In the genomic region with DNA sequence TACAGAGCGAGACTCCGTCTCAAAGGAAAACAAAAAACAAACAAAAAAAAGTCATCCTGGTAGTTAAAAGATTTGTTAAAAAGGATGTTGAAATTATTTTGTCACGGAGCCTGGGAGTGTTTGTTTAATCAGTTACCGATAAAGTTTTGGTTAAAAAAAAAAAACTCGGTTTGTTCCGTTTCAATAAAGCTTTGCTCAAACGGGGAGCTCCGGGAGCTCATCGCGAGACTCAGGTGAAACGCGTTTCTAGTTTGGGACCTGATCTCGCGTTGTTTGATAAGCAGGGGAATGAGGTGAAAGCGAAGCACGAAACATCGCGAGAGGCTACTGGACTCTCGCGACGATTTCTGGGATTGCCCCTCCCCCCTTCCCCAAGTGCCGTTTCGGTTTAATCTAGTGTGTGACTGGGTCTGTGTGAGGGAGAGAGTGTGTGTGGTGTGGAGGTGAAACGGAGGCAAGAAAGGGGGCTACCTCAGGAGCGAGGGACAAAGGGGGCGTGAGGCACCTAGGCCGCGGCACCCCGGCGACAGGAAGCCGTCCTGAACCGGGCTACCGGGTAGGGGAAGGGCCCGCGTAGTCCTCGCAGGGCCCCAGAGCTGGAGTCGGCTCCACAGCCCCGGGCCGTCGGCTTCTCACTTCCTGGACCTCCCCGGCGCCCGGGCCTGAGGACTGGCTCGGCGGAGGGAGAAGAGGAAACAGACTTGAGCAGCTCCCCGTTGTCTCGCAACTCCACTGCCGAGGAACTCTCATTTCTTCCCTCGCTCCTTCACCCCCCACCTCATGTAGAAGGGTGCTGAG, we compare ENCODE assay signal across 1 cellular context.
TF ChIP-seq lines count a peak whose summit lies in the region.

A gene (plus strand): TSS at position 374 of the 798 bp plus-strand sequence. CDS start 586 bp downstream, outside the sequence.

TF ChIP-seq in HepG2, 621 proteins besides CTCF, POLR2A, EP300 and RAD21 (continued from another document and continues in another):
- TF ChIP-seq, protein P1, sequence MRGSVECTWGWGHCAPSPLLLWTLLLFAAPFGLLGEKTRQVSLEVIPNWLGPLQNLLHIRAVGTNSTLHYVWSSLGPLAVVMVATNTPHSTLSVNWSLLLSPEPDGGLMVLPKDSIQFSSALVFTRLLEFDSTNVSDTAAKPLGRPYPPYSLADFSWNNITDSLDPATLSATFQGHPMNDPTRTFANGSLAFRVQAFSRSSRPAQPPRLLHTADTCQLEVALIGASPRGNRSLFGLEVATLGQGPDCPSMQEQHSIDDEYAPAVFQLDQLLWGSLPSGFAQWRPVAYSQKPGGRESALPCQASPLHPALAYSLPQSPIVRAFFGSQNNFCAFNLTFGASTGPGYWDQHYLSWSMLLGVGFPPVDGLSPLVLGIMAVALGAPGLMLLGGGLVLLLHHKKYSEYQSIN (CRISPR knock-in tag; IDR thresholded peaks at IDR 0.05; ENCODE audit: borderline replicate concordance): no peak
- no peak for TF ChIP-seq HNRNPK (IDR thresholded peaks at IDR 0.05; ENCODE audit: low read depth, low read length, poor library complexity, severe bottlenecking)
- TF ChIP-seq, protein P2, sequence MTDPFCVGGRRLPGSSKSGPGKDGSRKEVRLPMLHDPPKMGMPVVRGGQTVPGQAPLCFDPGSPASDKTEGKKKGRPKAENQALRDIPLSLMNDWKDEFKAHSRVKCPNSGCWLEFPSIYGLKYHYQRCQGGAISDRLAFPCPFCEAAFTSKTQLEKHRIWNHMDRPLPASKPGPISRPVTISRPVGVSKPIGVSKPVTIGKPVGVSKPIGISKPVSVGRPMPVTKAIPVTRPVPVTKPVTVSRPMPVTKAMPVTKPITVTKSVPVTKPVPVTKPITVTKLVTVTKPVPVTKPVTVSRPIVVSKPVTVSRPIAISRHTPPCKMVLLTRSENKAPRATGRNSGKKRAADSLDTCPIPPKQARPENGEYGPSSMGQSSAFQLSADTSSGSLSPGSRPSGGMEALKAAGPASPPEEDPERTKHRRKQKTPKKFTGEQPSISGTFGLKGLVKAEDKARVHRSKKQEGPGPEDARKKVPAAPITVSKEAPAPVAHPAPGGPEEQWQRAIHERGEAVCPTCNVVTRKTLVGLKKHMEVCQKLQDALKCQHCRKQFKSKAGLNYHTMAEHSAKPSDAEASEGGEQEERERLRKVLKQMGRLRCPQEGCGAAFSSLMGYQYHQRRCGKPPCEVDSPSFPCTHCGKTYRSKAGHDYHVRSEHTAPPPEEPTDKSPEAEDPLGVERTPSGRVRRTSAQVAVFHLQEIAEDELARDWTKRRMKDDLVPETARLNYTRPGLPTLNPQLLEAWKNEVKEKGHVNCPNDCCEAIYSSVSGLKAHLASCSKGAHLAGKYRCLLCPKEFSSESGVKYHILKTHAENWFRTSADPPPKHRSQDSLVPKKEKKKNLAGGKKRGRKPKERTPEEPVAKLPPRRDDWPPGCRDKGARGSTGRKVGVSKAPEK (CRISPR knock-in tag; IDR thresholded peaks at IDR 0.05; ENCODE audit: borderline replicate concordance): no peak
- TF ChIP-seq, protein P3, sequence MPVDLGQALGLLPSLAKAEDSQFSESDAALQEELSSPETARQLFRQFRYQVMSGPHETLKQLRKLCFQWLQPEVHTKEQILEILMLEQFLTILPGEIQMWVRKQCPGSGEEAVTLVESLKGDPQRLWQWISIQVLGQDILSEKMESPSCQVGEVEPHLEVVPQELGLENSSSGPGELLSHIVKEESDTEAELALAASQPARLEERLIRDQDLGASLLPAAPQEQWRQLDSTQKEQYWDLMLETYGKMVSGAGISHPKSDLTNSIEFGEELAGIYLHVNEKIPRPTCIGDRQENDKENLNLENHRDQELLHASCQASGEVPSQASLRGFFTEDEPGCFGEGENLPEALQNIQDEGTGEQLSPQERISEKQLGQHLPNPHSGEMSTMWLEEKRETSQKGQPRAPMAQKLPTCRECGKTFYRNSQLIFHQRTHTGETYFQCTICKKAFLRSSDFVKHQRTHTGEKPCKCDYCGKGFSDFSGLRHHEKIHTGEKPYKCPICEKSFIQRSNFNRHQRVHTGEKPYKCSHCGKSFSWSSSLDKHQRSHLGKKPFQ (CRISPR knock-in tag; IDR thresholded peaks at IDR 0.05; ENCODE audit: insufficient replicate concordance): no peak
- TF ChIP-seq DMAP1 (CRISPR knock-in tag; IDR thresholded peaks at IDR 0.05): peak; percentile 89
- TF ChIP-seq, protein P4, sequence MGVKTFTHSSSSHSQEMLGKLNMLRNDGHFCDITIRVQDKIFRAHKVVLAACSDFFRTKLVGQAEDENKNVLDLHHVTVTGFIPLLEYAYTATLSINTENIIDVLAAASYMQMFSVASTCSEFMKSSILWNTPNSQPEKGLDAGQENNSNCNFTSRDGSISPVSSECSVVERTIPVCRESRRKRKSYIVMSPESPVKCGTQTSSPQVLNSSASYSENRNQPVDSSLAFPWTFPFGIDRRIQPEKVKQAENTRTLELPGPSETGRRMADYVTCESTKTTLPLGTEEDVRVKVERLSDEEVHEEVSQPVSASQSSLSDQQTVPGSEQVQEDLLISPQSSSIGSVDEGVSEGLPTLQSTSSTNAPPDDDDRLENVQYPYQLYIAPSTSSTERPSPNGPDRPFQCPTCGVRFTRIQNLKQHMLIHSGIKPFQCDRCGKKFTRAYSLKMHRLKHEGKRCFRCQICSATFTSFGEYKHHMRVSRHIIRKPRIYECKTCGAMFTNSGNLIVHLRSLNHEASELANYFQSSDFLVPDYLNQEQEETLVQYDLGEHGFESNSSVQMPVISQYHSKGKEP (CRISPR knock-in tag; IDR thresholded peaks at IDR 0.05): peak; percentile 15; the same call in 1 of the 2 replicates
- TF ChIP-seq, protein P5, sequence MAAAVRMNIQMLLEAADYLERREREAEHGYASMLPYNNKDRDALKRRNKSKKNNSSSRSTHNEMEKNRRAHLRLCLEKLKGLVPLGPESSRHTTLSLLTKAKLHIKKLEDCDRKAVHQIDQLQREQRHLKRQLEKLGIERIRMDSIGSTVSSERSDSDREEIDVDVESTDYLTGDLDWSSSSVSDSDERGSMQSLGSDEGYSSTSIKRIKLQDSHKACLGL (CRISPR knock-in tag; IDR thresholded peaks at IDR 0.05): no peak
- TF ChIP-seq, protein P6, sequence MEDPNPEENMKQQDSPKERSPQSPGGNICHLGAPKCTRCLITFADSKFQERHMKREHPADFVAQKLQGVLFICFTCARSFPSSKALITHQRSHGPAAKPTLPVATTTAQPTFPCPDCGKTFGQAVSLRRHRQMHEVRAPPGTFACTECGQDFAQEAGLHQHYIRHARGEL (CRISPR knock-in tag; IDR thresholded peaks at IDR 0.05): no peak
- TF ChIP-seq, protein P7, sequence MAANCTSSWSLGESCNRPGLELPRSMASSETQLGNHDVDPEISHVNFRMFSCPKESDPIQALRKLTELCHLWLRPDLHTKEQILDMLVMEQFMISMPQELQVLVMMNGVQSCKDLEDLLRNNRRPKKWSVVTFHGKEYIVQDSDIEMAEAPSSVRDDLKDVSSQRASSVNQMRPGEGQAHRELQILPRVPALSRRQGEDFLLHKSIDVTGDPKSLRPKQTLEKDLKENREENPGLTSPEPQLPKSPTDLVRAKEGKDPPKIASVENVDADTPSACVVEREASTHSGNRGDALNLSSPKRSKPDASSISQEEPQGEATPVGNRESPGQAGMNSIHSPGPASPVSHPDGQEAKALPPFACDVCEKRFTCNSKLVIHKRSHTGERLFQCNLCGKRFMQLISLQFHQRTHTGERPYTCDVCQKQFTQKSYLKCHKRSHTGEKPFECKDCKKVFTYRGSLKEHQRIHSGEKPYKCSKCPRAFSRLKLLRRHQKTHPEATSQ (CRISPR knock-in tag; IDR thresholded peaks at IDR 0.05; ENCODE audit: borderline replicate concordance): peak; percentile 69; the same call in 1 of the 2 replicates
- TF ChIP-seq IRX3 (CRISPR knock-in tag; IDR thresholded peaks at IDR 0.05; ENCODE audit: borderline replicate concordance, low read depth): no peak
- TF ChIP-seq ZZZ3 (CRISPR knock-in tag; IDR thresholded peaks at IDR 0.05; ENCODE audit: borderline replicate concordance): peak; percentile 62; the same call in 1 of the 2 replicates
- peak; percentile 80; the same call in 1 of the 2 replicates for TF ChIP-seq FOXK1 (CRISPR knock-in tag; IDR thresholded peaks at IDR 0.05; ENCODE audit: borderline replicate concordance, low read depth)
- peak; percentile 98; the same call in 1 of the 2 replicates for TF ChIP-seq ZNF713 (CRISPR knock-in tag; IDR thresholded peaks at IDR 0.05)
- TF ChIP-seq MAZ (IDR thresholded peaks at IDR 0.05; ENCODE audit: borderline replicate concordance, low read depth, low read length): peak; percentile 84
- TF ChIP-seq MAZ (CRISPR knock-in tag; IDR thresholded peaks at IDR 0.05; ENCODE audit: low read depth): peak; percentile 86
- TF ChIP-seq ZMYM2 (CRISPR knock-in tag; IDR thresholded peaks at IDR 0.05): no peak
- no peak; the same call in 1 of the 2 replicates for TF ChIP-seq SOX13 (IDR thresholded peaks at IDR 0.05)
- peak; percentile 51 to 79; a peak in 1 of 4 replicates for TF ChIP-seq SOX13 (CRISPR knock-in tag; conservative IDR thresholded peaks at IDR 0.05 in 1 of 2, IDR thresholded peaks at IDR 0.05 in 1 of 2)
- no peak for TF ChIP-seq MIER2 (CRISPR knock-in tag; IDR thresholded peaks at IDR 0.05)
- peak; percentile 77 for TF ChIP-seq ELF1 (CRISPR knock-in tag; IDR thresholded peaks at IDR 0.05)
- TF ChIP-seq, protein P8, sequence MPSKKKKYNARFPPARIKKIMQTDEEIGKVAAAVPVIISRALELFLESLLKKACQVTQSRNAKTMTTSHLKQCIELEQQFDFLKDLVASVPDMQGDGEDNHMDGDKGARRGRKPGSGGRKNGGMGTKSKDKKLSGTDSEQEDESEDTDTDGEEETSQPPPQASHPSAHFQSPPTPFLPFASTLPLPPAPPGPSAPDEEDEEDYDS (CRISPR knock-in tag; IDR thresholded peaks at IDR 0.05): peak; percentile 88
- TF ChIP-seq, protein P9, sequence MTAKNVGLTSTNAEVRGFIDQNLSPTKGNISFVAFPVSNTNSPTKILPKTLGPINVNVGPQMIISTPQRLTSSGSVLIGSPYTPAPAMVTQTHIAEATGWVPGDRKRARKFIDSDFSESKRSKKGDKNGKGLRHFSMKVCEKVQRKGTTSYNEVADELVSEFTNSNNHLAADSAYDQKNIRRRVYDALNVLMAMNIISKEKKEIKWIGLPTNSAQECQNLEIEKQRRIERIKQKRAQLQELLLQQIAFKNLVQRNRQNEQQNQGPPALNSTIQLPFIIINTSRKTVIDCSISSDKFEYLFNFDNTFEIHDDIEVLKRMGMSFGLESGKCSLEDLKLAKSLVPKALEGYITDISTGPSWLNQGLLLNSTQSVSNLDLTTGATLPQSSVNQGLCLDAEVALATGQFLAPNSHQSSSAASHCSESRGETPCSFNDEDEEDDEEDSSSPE (CRISPR knock-in tag; IDR thresholded peaks at IDR 0.05): no peak
- peak; percentile 78; the same call in 1 of the 2 replicates for TF ChIP-seq KLF6 (CRISPR knock-in tag; IDR thresholded peaks at IDR 0.05)
- no peak for TF ChIP-seq ZFYVE20 (CRISPR knock-in tag; IDR thresholded peaks at IDR 0.05; ENCODE audit: borderline replicate concordance, low read depth)
- no peak; the same call in 1 of the 2 replicates for TF ChIP-seq ZNF724P (CRISPR knock-in tag; IDR thresholded peaks at IDR 0.05; ENCODE audit: borderline replicate concordance)
- TF ChIP-seq, protein P10, sequence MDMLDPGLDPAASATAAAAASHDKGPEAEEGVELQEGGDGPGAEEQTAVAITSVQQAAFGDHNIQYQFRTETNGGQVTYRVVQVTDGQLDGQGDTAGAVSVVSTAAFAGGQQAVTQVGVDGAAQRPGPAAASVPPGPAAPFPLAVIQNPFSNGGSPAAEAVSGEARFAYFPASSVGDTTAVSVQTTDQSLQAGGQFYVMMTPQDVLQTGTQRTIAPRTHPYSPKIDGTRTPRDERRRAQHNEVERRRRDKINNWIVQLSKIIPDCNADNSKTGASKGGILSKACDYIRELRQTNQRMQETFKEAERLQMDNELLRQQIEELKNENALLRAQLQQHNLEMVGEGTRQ (IDR thresholded peaks at IDR 0.05; ENCODE audit: low read depth, low read length): no peak
- TF ChIP-seq, protein P10 (CRISPR knock-in tag; IDR thresholded peaks at IDR 0.05; ENCODE audit: borderline replicate concordance): no peak; the same call in 1 of the 2 replicates
- TF ChIP-seq IKZF4 (CRISPR knock-in tag; IDR thresholded peaks at IDR 0.05; ENCODE audit: borderline replicate concordance, low read depth, not compliant biosample characterization): peak; percentile 77
- TF ChIP-seq MBNL3 (CRISPR knock-in tag; conservative IDR thresholded peaks at IDR 0.05): 0 out of 2 replicates have a peak, but pooled peaks have one; percentile 69
- no peak for TF ChIP-seq PHB2 (IDR thresholded peaks at IDR 0.05; ENCODE audit: partially characterized antibody)
- peak; percentile 50; the same call in 1 of the 2 replicates for TF ChIP-seq ZSCAN29 (CRISPR knock-in tag; conservative IDR thresholded peaks at IDR 0.05)
- peak in 1 of 2 experiments; percentile 29; a peak in 2 of 4 replicates for TF ChIP-seq NR2F1 (CRISPR knock-in tag; IDR thresholded peaks at IDR 0.05)
- peak; percentile 62 for TF ChIP-seq RARA (CRISPR knock-in tag; IDR thresholded peaks at IDR 0.05)
- peak; percentile 92 for TF ChIP-seq FOXA3 (CRISPR knock-in tag; IDR thresholded peaks at IDR 0.05)
- TF ChIP-seq ZNF33B (CRISPR knock-in tag; IDR thresholded peaks at IDR 0.05): no peak
- TF ChIP-seq HOXA7 (CRISPR knock-in tag; IDR thresholded peaks at IDR 0.05): no peak
- 0 out of 2 replicates have a peak, but pooled peaks have one; percentile 37 for TF ChIP-seq ARID2 (CRISPR knock-in tag; IDR thresholded peaks at IDR 0.05; ENCODE audit: borderline replicate concordance)
- peak; percentile 67 for TF ChIP-seq MEIS1 (CRISPR knock-in tag; IDR thresholded peaks at IDR 0.05; ENCODE audit: borderline replicate concordance)
- no peak for TF ChIP-seq PLRG1 (conservative IDR thresholded peaks at IDR 0.05)
- peak; percentile 100 for TF ChIP-seq PRPF4 (IDR thresholded peaks at IDR 0.05; ENCODE audit: low read depth, low read length, poor library complexity, severe bottlenecking)
- TF ChIP-seq ETV6 (CRISPR knock-in tag; conservative IDR thresholded peaks at IDR 0.05): peak; percentile 88
- TF ChIP-seq SSRP1 (CRISPR knock-in tag; IDR thresholded peaks at IDR 0.05): no peak
- TF ChIP-seq ZNF777 (CRISPR knock-in tag; IDR thresholded peaks at IDR 0.05): 0 out of 2 replicates have a peak, but pooled peaks have one; percentile 47
- TF ChIP-seq ZNF605 (CRISPR knock-in tag; IDR thresholded peaks at IDR 0.05): 0 out of 2 replicates have a peak, but pooled peaks have one; percentile 68
- TF ChIP-seq ZNF230 (CRISPR knock-in tag; IDR thresholded peaks at IDR 0.05): 0 out of 2 replicates have a peak, but pooled peaks have one; percentile 33
- TF ChIP-seq, protein P11, sequence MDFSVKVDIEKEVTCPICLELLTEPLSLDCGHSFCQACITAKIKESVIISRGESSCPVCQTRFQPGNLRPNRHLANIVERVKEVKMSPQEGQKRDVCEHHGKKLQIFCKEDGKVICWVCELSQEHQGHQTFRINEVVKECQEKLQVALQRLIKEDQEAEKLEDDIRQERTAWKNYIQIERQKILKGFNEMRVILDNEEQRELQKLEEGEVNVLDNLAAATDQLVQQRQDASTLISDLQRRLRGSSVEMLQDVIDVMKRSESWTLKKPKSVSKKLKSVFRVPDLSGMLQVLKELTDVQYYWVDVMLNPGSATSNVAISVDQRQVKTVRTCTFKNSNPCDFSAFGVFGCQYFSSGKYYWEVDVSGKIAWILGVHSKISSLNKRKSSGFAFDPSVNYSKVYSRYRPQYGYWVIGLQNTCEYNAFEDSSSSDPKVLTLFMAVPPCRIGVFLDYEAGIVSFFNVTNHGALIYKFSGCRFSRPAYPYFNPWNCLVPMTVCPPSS (IDR thresholded peaks at IDR 0.05): no peak
- TF ChIP-seq ZNF768 (CRISPR knock-in tag; IDR thresholded peaks at IDR 0.05): peak; percentile 81
- no peak for TF ChIP-seq ZNF207 (IDR thresholded peaks at IDR 0.05; ENCODE audit: borderline replicate concordance)
